8 cellular contexts compared by ENCODE assay signal in the genomic region with DNA sequence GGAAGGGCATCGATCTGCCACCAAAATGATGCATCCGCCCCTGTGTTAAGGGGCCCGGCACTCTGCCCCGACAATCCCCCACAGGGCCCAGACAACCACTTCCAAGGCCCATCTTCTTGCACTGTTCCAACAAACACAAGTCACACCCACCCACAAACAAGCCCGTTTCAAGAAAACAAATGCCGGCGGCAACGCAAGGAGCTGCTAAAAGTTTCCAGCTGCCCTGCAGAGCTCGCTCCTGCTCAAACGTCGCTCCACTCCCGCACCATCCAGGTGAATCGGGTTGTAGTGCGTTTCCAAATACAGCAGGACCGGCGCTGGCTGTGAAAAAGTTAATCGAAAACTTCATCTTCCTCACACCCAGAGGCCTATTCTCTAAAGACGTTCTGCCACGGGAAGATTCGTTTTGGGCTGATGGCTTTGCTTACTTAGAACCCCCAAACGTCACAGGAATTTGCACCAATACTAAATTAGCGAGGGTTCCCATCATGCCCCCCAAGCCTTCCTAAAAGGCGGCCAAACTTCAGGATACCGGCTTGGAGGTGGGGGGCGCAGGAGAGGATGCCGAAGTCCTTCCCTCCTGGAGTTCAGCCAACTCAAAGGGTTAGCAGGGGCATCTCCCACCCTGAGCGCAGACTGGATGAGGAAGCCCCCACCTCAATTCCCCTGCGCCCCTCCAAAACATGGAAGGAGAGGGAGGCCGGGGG.
DNase-seq lines count a peak whose midpoint lies in the region; ATAC-seq and TF ChIP-seq lines count a peak whose summit lies in the region.

No MANE protein-coding gene starts in this region.

- TF ChIP-seq CTCF in VCaP (conservative IDR thresholded peaks at IDR 0.05), result no peak

- no peaks in the 10 kb centered on the region for H3K27me3 Mint-ChIP-seq in natural killer cell treated with Interleukin-12 subunit alpha and Interleukin-12 subunit beta and Interleukin-15 and Interleukin-18, amount 100 ng/mL, for 72 hours

- peak overlapping the region; percentile 92; the same call in 1 of the 2 replicates for H3K27ac ChIP-seq in VCaP

- H3K9me3 Mint-ChIP-seq in natural killer cell treated with Interleukin-12 subunit alpha and Interleukin-12 subunit beta and Interleukin-15 and Interleukin-18, amount 100 ng/mL, for 72 hours, result no peaks in the 10 kb centered on the region

- no peaks in the 10 kb centered on the region for H3K36me3 Mint-ChIP-seq in natural killer cell treated with Interleukin-12 subunit alpha and Interleukin-12 subunit beta and Interleukin-15 and Interleukin-18, amount 100 ng/mL, for 72 hours

- H3K4me1 Mint-ChIP-seq in natural killer cell treated with Interleukin-12 subunit alpha and Interleukin-12 subunit beta and Interleukin-15 and Interleukin-18, amount 100 ng/mL, for 72 hours (ENCODE audit: low read depth in 2 of 2), result peaks cover 25 to 26% of the 10 kb centered on the region in 2 donors

- H3K4me3 Mint-ChIP-seq in natural killer cell treated with Interleukin-12 subunit alpha and Interleukin-12 subunit beta and Interleukin-15 and Interleukin-18, amount 100 ng/mL, for 72 hours, result peak overlapping the region; percentile 67

- DNase-seq in COLO668 (lab: John Stamatoyannopoulos, UW; ENCODE audit: unreplicated experiment), result peak; percentile 41
- DNase-seq in effector CD4-positive, alpha-beta T cell, result peak; percentile 9
- DNase-seq in natural killer cell treated with Interleukin-12 subunit alpha and Interleukin-12 subunit beta and Interleukin-15 and Interleukin-18, amount 100 ng/mL, for 72 hours (ENCODE audit: low spot score), result no peak

- ATAC-seq in natural killer cell treated with Interleukin-12 subunit alpha and Interleukin-12 subunit beta and Interleukin-15 and Interleukin-18, amount 100 ng/mL, for 72 hours, result no peak
- ATAC-seq in GM18909 (IDR thresholded peaks at IDR 0.05; ENCODE audit: poor library complexity, unreplicated experiment) (no peak), HG03469 (IDR thresholded peaks at IDR 0.05; ENCODE audit: unreplicated experiment) (no peak), GM21619 (IDR thresholded peaks at IDR 0.05; ENCODE audit: unreplicated experiment) (no peak), GM21447 (IDR thresholded peaks at IDR 0.05; ENCODE audit: unreplicated experiment) (no peak)

- H3K27ac Mint-ChIP-seq in natural killer cell treated with Interleukin-12 subunit alpha and Interleukin-12 subunit beta and Interleukin-15 and Interleukin-18, amount 100 ng/mL, for 72 hours, result peak overlapping the region in 1 of 2 donors; percentile 37
